ENCODE assay signal across 8 cellular contexts in genomic region chr5:99004960-99005359, GRCh38.
A peak's percentile ranks its signal among the peaks of the same experiment; 100 is the strongest.
DNase-seq lines count a peak whose midpoint lies in the region; ATAC-seq, FAIRE-seq and TF ChIP-seq lines count a peak whose summit lies in the region.

No MANE protein-coding gene starts in this region.

- peak; percentile 47 for DNase-seq in activated naive CD4-positive, alpha-beta T cell treated with anti-CD3 and anti-CD28 coated beads for 36 hours
- DNase-seq in activated naive CD4-positive, alpha-beta T cell (lab: John Stamatoyannopoulos, UW), result no peak
- DNase-seq in HTR-8/SVneo (ENCODE audit: insufficient read length, low spot score) (no peak), globus pallidus (ENCODE audit: low spot score) (no peak), coronary artery (ENCODE audit: low spot score) (no peak)
- no peak for DNase-seq in effector CD8-positive, alpha-beta T cell (lab: John Stamatoyannopoulos, UW)

- TF ChIP-seq CTCF in coronary artery (IDR thresholded peaks at IDR 0.05), result no peak

- ATAC-seq in HG02610 (IDR thresholded peaks at IDR 0.05; ENCODE audit: unreplicated experiment), result peak; percentile 100

- CTCF ChIA-PET in activated naive CD4-positive, alpha-beta T cell treated with anti-CD3 and anti-CD28 coated beads for 36 hours (lab: Charles Lee), result interaction anchor here (0.7 to 1.2 kb wide), 3 partner anchors 21 to 45 kb away, joined by 3 to 5 read pairs (median 4); no protein-coding TSS in a partner anchor

- H3K4me3 Mint-ChIP-seq in activated naive CD4-positive, alpha-beta T cell treated with anti-CD3 and anti-CD28 coated beads for 36 hours, result no peak overlapping the region
- no peak overlapping the region for H3K4me3 Mint-ChIP-seq in stimulated activated naive CD8-positive, alpha-beta T cell treated with anti-CD3 and anti-CD28 coated beads, Interleukin-15, Interleukin-2, amounts not matched to agents 100 ng/mL and 50 ng/mL, for 24 hours

- H3K27ac Mint-ChIP-seq in activated naive CD4-positive, alpha-beta T cell treated with anti-CD3 and anti-CD28 coated beads for 36 hours, result no peak overlapping the region
- H3K27ac Mint-ChIP-seq in stimulated activated naive CD8-positive, alpha-beta T cell treated with anti-CD3 and anti-CD28 coated beads, Interleukin-15, Interleukin-2, amounts not matched to agents 100 ng/mL and 50 ng/mL, for 24 hours, result peak overlapping the region; percentile 52

- H3K27ac ChIP-seq in coronary artery, result no peak overlapping the region

- intact Hi-C loops in activated naive CD4-positive, alpha-beta T cell treated with anti-CD3 and anti-CD28 coated beads for 36 hours (cut with micrococcal nuclease), result loop anchor here (1.0 kb wide), 3 partner anchors 22 to 99 kb away; partner anchors contain the start of gene CHD1

- H3K27me3 Mint-ChIP-seq in activated naive CD4-positive, alpha-beta T cell treated with anti-CD3 and anti-CD28 coated beads for 36 hours (ENCODE audit: low read depth), result no peaks in the 10 kb centered on the region
- H3K27me3 Mint-ChIP-seq in stimulated activated naive CD8-positive, alpha-beta T cell treated with anti-CD3 and anti-CD28 coated beads, Interleukin-15, Interleukin-2, amounts not matched to agents 100 ng/mL and 50 ng/mL, for 24 hours, result no peaks in the 10 kb centered on the region

- H3K4me1 Mint-ChIP-seq in activated naive CD4-positive, alpha-beta T cell treated with anti-CD3 and anti-CD28 coated beads for 36 hours (ENCODE audit: low read depth), result peaks cover 17% of the 10 kb centered on the region
- peaks cover 22% of the 10 kb centered on the region for H3K4me1 Mint-ChIP-seq in stimulated activated naive CD8-positive, alpha-beta T cell treated with anti-CD3 and anti-CD28 coated beads, Interleukin-15, Interleukin-2, amounts not matched to agents 100 ng/mL and 50 ng/mL, for 24 hours (ENCODE audit: low read depth)

- peak; percentile 16 for FAIRE-seq in HTR-8/SVneo (lab: Jason Lieb, UNC)

- H3K9me3 Mint-ChIP-seq in activated naive CD4-positive, alpha-beta T cell treated with anti-CD3 and anti-CD28 coated beads for 36 hours, result no peaks in the 10 kb centered on the region
- no peaks in the 10 kb centered on the region for H3K9me3 Mint-ChIP-seq in stimulated activated naive CD8-positive, alpha-beta T cell treated with anti-CD3 and anti-CD28 coated beads, Interleukin-15, Interleukin-2, amounts not matched to agents 100 ng/mL and 50 ng/mL, for 24 hours

- H3K4me3 ChIP-seq in coronary artery, result no peak overlapping the region

- no peaks in the 10 kb centered on the region for H3K36me3 Mint-ChIP-seq in activated naive CD4-positive, alpha-beta T cell treated with anti-CD3 and anti-CD28 coated beads for 36 hours (ENCODE audit: low read depth)
- no peaks in the 10 kb centered on the region for H3K36me3 Mint-ChIP-seq in stimulated activated naive CD8-positive, alpha-beta T cell treated with anti-CD3 and anti-CD28 coated beads, Interleukin-15, Interleukin-2, amounts not matched to agents 100 ng/mL and 50 ng/mL, for 24 hours (ENCODE audit: low read depth)
